11 cellular contexts compared by ENCODE assay signal in the genomic region with DNA sequence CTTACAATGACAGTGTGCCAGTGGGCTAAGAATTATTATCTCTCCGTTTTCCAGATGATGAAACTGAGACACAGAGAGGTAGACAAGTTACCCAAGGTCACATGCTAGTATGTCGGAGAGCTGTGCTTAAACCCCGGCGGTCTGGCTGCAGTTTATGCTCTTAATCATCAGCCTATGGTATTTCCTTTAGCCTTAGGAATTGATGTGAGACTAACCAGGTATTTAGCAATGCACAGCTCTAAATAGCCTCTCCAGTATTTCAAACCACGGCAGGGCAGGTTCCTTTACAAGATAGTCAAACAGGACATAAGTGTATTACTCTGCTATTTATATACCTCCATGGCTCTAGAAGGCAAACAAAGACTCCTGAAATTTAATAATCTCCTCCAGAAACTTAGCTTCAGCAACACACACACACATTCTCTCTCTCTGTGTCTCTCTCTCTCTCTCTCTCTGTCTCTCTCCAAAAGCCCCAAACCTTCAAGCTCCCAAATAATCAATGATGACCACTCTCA.
DNase-seq lines count a peak whose midpoint lies in the region; ATAC-seq and TF ChIP-seq lines count a peak whose summit lies in the region.
"Had no signal": no experiment of that assay in that cellular context is flagged by ENCODE, and none has a peak within 500 bp of the region (broad histone marks: within the 10 kb centered on the region; RNA-seq: fewer than 3 reads in every experiment).

No MANE protein-coding gene starts in this region.

- ATAC-seq in PC-3 (peak; percentile 54), GM19467 (IDR thresholded peaks at IDR 0.05; ENCODE audit: unreplicated experiment) (no peak)

- no peaks in the 10 kb centered on the region for H3K9me3 ChIP-seq in PC-3 (ENCODE audit: low read length)

- no peak for TF ChIP-seq CTCF in PC-3 (conservative IDR thresholded peaks at IDR 0.05; ENCODE audit: low read depth, low read length)
- TF ChIP-seq CTCF in endothelial cell (IDR thresholded peaks at IDR 0.05; ENCODE audit: unreplicated experiment) = no peak
- no peak for TF ChIP-seq CTCF in GM10248 (IDR thresholded peaks at IDR 0.05; ENCODE audit: control extremely low read depth, extremely low read depth, low read depth, missing control alignments)

- H3K27me3 ChIP-seq in PC-3 (ENCODE audit: low read length) = no peaks in the 10 kb centered on the region

- peak overlapping the region; percentile 51 for H3K4me2 ChIP-seq in PC-3 (ENCODE audit: low read length)

- BruUV-seq in PC-3 (replicated peaks; lab: Mats Ljungman, UMichigan) = no TSS peak

- H3K4me3 Mint-ChIP-seq in endothelial cell (ENCODE audit: unreplicated experiment) = no peak overlapping the region
- H3K4me3 Mint-ChIP-seq: activated T-helper 1 cell treated with anti-CD3 and anti-CD28 coated beads, Interleukin-12 subunit alpha, Interleukin-12 subunit beta, Interleukin-2, Interleukin-4 antibody, amounts not matched to agents 30 ng/mL and 10 ng/mL and 1 ng/mL, durations not matched to agents 14 hours and 24 hours and 36 hours had no signal

- intact Hi-C loops in PC-3 (cut with micrococcal nuclease) = loop anchor here (5.0 to 10.0 kb wide), 6 partner anchors 43 to 329 kb away; no protein-coding TSS in a partner anchor

- no peaks in the 10 kb centered on the region for H3K9me2 ChIP-seq in PC-3 (replicated peaks; ENCODE audit: low read length)

- CTCF ChIA-PET in PC-3 (lab: Charles Lee) (interaction anchor here (0.6 kb wide), 2 partner anchors 110 to 172 kb away, joined by 3 to 4 read pairs; no protein-coding TSS in a partner anchor), GM10248 (lab: Yijun Ruan, JAX) (interaction anchor here (1.1 to 3.1 kb wide), 12 partner anchors 11 to 209 kb away, joined by 3 to 17 read pairs (median 4); no protein-coding TSS in a partner anchor)

- 0 out of 2 replicates have a peak, but pooled peaks cover 3% of the 10 kb centered on the region for H3K79me2 ChIP-seq in PC-3 (ENCODE audit: low read length)

- H3K27ac ChIP-seq in PC-3 (ENCODE audit: low read length) = peak overlapping the region; percentile 65
- H3K27ac ChIP-seq: C4-2B had no signal

- H3F3A ChIP-seq in PC-3 (ENCODE audit: low read length, unreplicated experiment) = peaks cover 8% of the 10 kb centered on the region

- H3K27me3 Mint-ChIP-seq in endothelial cell (ENCODE audit: unreplicated experiment) = peaks cover 4% of the 10 kb centered on the region

- H3K4me1 ChIP-seq in PC-3 (ENCODE audit: insufficient read depth, low read length) = peaks cover 58% of the 10 kb centered on the region

- H3K27ac Mint-ChIP-seq in endothelial cell (ENCODE audit: unreplicated experiment) = peak overlapping the region; percentile 12
- H3K27ac Mint-ChIP-seq: activated T-helper 1 cell treated with anti-CD3 and anti-CD28 coated beads, Interleukin-12 subunit alpha, Interleukin-12 subunit beta, Interleukin-2, Interleukin-4 antibody, amounts not matched to agents 30 ng/mL and 10 ng/mL and 1 ng/mL, durations not matched to agents 14 hours and 24 hours and 36 hours had no signal

- H3K36me3 Mint-ChIP-seq in endothelial cell (ENCODE audit: low read depth, unreplicated experiment) = no peaks in the 10 kb centered on the region

- DNase-seq in NCI-H2171 treated with DMSO at 0.1 percent for 48 hours (lab: John Stamatoyannopoulos, UW) (peak; percentile 77), NCI-H2171 (lab: John Stamatoyannopoulos, UW) (no peak), PC-3 (peak; percentile 98), endothelial cell (ENCODE audit: low spot score) (no peak), skeletal muscle cell (ENCODE audit: low read depth) (peak; percentile 78), GM10248 (ENCODE audit: extremely low spot score) (no peak), activated gamma-delta T cell (lab: John Stamatoyannopoulos, UW) (no peak)
- DNase-seq: small intestine had no signal

- H2AFZ ChIP-seq in PC-3 (ENCODE audit: low read length) = peak overlapping the region; percentile 39

- peak overlapping the region; percentile 4 for H3K9ac ChIP-seq in PC-3 (ENCODE audit: low read length)

- H3K4me1 Mint-ChIP-seq in endothelial cell (ENCODE audit: unreplicated experiment) = peaks cover 56% of the 10 kb centered on the region

- no peaks in the 10 kb centered on the region for H3K9me3 Mint-ChIP-seq in endothelial cell (ENCODE audit: unreplicated experiment)
- H3K9me3 Mint-ChIP-seq: activated T-helper 1 cell treated with anti-CD3 and anti-CD28 coated beads, Interleukin-12 subunit alpha, Interleukin-12 subunit beta, Interleukin-2, Interleukin-4 antibody, amounts not matched to agents 30 ng/mL and 10 ng/mL and 1 ng/mL, durations not matched to agents 14 hours and 24 hours and 36 hours had no signal

- POLR2A ChIA-PET in PC-3 (lab: Charles Lee; ENCODE audit: unreplicated experiment) = interaction anchor here (0.6 kb wide), 2 partner anchors 29 to 93 kb away, joined by 3 read pairs; no protein-coding TSS in a partner anchor
- POLR2A ChIA-PET in GM10248 (lab: Yijun Ruan, JAX) = interaction anchor here (0.5 kb wide), 1 partner anchor 169 kb away, joined by 3 read pairs; no protein-coding TSS in a partner anchor

- H4K20me1 ChIP-seq in PC-3 (ENCODE audit: low read length) = no peaks in the 10 kb centered on the region

- H3K36me3 ChIP-seq in PC-3 (ENCODE audit: low read depth, low read length) = no peaks in the 10 kb centered on the region

- peak overlapping the region; percentile 3; the same call in 1 of the 2 replicates for H3K4me3 ChIP-seq in PC-3 (ENCODE audit: low read length)
- H3K4me3 ChIP-seq in skeletal muscle cell (ENCODE audit: low read depth, low read length) = no peak overlapping the region

Comparison
In these comparisons a context has a peak if more than half of its experiments do, and no peak if none do; other contexts are left out.
1. DNase-seq: peak in NCI-H2171 treated with DMSO at 0.1 percent for 48 hours (single experiment), PC-3 (single experiment) and skeletal muscle cell (single experiment); none in NCI-H2171 (single experiment), endothelial cell (single experiment), GM10248 (single experiment) and activated gamma-delta T cell (single experiment).